Comparison of ENCODE assay signal across 8 cellular contexts in the genomic region with DNA sequence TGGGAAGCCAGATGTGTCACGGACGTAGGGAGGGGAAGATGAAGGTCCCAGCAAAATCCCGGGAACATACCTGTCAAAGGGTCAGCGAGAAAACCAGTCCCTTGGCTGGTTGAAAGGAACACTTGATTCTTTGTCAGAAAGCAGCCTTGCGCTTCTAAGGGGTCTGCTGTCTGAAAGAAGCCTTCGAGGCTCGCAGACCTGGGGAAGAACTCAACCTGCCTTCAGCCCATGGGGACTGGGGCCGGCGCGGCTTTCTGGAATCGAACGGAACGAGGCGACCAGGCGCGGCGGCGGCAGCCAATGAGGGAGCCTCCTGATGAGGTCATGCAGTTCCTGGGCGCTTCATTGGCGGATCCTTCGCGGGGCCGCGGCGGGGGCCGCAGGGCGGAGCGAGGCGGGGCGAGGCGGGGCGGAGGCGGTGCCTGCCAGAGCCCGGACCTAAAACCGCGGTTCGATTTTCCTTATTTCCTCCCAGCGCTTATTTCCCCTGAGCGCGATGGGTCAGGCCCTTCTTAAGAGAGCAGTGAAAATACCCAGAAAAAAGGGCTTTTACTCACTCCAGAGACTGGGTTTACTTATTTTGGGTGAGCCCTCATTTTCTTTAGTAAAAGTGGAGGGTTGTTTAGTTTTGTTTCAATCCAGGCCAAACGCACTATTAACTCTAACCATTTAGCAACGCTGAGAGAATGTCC. TPM values are rescaled to one million over a fixed set of nuclear protein-coding genes. Genes with fewer than 3 reads are reported as not detected.
DNase-seq lines count a peak whose midpoint lies in the region; ATAC-seq and TF ChIP-seq lines count a peak whose summit lies in the region.

No MANE protein-coding gene starts in this region.

- H3K27ac ChIP-seq in ovary: peak overlapping the region; percentile 36 to 43
- H3K27ac ChIP-seq in thoracic aorta: peak overlapping the region; percentile 52 to 68

- 1 to 4% (median 2%) methylated on average over 42 of the region's 42 CpGs for WGBS in ovary, 3 donors

- peak overlapping the region; percentile 37 for H3K4me3 ChIP-seq in ovary
- peak overlapping the region; percentile 70 for H3K4me3 ChIP-seq in thoracic aorta

- TF ChIP-seq EP300 in ovary (IDR thresholded peaks at IDR 0.05): no peak

- ATAC-seq in HG02571 (IDR thresholded peaks at IDR 0.05; ENCODE audit: unreplicated experiment) (peak; percentile 99), Right ventricle myocardium superior (ENCODE audit: poor library complexity) (peak; percentile 100), thoracic aorta (ENCODE audit: insufficient number of reproducible peaks, low FRiP score, low read depth) (peak; percentile 91)

- peak; percentile 66 for TF ChIP-seq POLR2A in ovary (IDR thresholded peaks at IDR 0.05)

- H3K4me1 ChIP-seq in ovary (ENCODE audit: insufficient read depth): peaks cover 5% of the 10 kb centered on the region
- H3K4me1 ChIP-seq in thoracic aorta (ENCODE audit: control insufficient read depth in 1 of 2, low read depth in 2 of 2): peaks cover 3 to 10% of the 10 kb centered on the region in 2 donors

- H3K27me3 ChIP-seq in ovary (no peaks in the 10 kb centered on the region), thoracic aorta (replicated peaks; ENCODE audit: insufficient read depth) (no peaks in the 10 kb centered on the region)

- H3K36me3 ChIP-seq in ovary: no peaks in the 10 kb centered on the region
- H3K36me3 ChIP-seq in thoracic aorta: no peaks in the 10 kb centered on the region

- no peaks in the 10 kb centered on the region for H3K9me3 ChIP-seq in ovary
- peaks cover 12% of the 10 kb centered on the region for H3K9me3 ChIP-seq in thoracic aorta

- DNase-seq in GM03348 (ENCODE audit: low spot score) (peak; percentile 99), NAMALWA (ENCODE audit: low spot score) (peak; percentile 78), SKM-1 treated with dmso at 0.1 percent for 144 hours (lab: John Stamatoyannopoulos, UW; ENCODE audit: unreplicated experiment) (peak; percentile 67), Right ventricle myocardium superior (peak; percentile 96), ovary (peak; percentile 89 to 95 (median 93)), thoracic aorta (ENCODE audit: low spot score) (peak; percentile 67)
- peak; percentile 77 for DNase-seq in activated naive CD8-positive, alpha-beta T cell treated with anti-CD3 and anti-CD28 coated beads, Interleukin-2, amount 50 U/mL, for 16 hours (ENCODE audit: low read depth, low spot score)

- TF ChIP-seq CTCF in ovary (IDR thresholded peaks at IDR 0.05) (no peak), thoracic aorta (IDR thresholded peaks at IDR 0.05) (no peak)

- intact Hi-C loops in Right ventricle myocardium superior (cut with DNase I): no loop called here
- intact Hi-C loops in ovary (cut with DNase I): no loop called here

RNA-seq across cellular contexts. Expression of a gene that starts 11.8 kb away (rescaled TPM):
- total RNA-seq in Right ventricle myocardium superior: 60.3 TPM
- 10 to 100 TPM; 18.2 to 39.5 (median 34.6) TPM for total RNA-seq in ovary
- polyA plus RNA-seq in ovary: 10 to 100 TPM; 24.3 to 31.3 TPM
- 10 to 100 TPM; 38.9 to 56.3 TPM for total RNA-seq in thoracic aorta

Comparison
In these comparisons a context has a peak if more than half of its experiments do, and no peak if none do; other contexts are left out.
1. Peak in every context shown above with its lines: DNase-seq, ATAC-seq, H3K4me3 ChIP-seq and H3K27ac ChIP-seq.